In genomic region chrX:40579880-40580536, GRCh38 we compare ENCODE assay signal across 9 cellular contexts.
DNase-seq lines count a peak whose midpoint lies in the region; ATAC-seq, FAIRE-seq and TF ChIP-seq lines count a peak whose summit lies in the region.
"Had no signal": no experiment of that assay in that cellular context is flagged by ENCODE, and none has a peak within 500 bp of the region (broad histone marks: within the 10 kb centered on the region; RNA-seq: fewer than 3 reads in every experiment).

No MANE protein-coding gene starts in this region.

- H3K27ac ChIP-seq in SK-N-MC = no peak overlapping the region

- no peak for TF ChIP-seq POLR2A in erythroblast (IDR thresholded peaks at IDR 0.05; ENCODE audit: low read length)

- no peak for FAIRE-seq in HTR-8/SVneo (lab: Jason Lieb, UNC)
- FAIRE-seq: TTC549 had no signal

- H3K4me3 ChIP-seq in SK-N-MC (peak overlapping the region; percentile 80), foreskin fibroblast (ENCODE audit: low read depth in 1 of 2, low read length in 2 of 2) (peak overlapping the region; percentile 71 to 81), retinal pigment epithelial cell (ENCODE audit: low read length) (peak overlapping the region; percentile 81)

- H3K36me3 ChIP-seq in SK-N-MC (ENCODE audit: insufficient read depth, low read length) = no peaks in the 10 kb centered on the region

- DNase-seq in SK-N-MC (ENCODE audit: low read depth, low spot score) (no peak), foreskin fibroblast (peak in 1 of 2 donors; percentile 2), retinal pigment epithelial cell (ENCODE audit: low read depth) (no peak), erythroblast (lab: John Stamatoyannopoulos, UW) (no peak), HTR-8/SVneo (ENCODE audit: insufficient read length, low spot score) (no peak), NCI-H1436 (lab: John Stamatoyannopoulos, UW) (no peak)

- TF ChIP-seq CTCF in foreskin fibroblast (IDR thresholded peaks at IDR 0.05; ENCODE audit: low read depth, low read length) (no peak), retinal pigment epithelial cell (conservative IDR thresholded peaks at IDR 0.05; ENCODE audit: low read depth, low read length) (no peak)

- ATAC-seq in GM18499 (IDR thresholded peaks at IDR 0.05; ENCODE audit: insufficient read depth, unreplicated experiment) (peak; percentile 19), HG02642 (IDR thresholded peaks at IDR 0.05; ENCODE audit: poor library complexity, unreplicated experiment) (peak; percentile 63)

- peak overlapping the region; percentile 51 for H3K9ac ChIP-seq in SK-N-MC (ENCODE audit: insufficient read length)

- H3K9me3 ChIP-seq in SK-N-MC (ENCODE audit: low read depth, low read length) = no peaks in the 10 kb centered on the region
